In the genomic region with DNA sequence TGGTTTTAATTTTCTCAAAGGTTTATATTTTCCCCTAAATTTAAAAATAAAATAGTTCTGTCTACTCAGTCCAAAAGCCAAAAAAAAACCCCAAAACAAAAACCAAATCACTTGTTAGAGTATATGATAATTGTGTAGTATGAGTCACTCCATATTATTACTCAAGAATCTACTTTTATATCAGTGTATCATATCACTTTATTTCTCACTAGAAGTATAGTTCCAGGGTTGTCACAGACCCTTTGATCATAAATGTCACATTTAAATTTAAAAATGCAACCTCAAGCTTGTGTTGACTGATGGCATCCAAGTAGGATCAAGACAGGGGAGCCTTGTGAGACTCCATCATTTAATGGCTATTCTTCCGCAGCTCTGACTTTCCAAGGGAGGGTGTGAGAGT, we compare ENCODE assay signal across 14 cellular contexts.
DNase-seq lines count a peak whose midpoint lies in the region; ATAC-seq and TF ChIP-seq lines count a peak whose summit lies in the region.
"Had no signal": no experiment of that assay in that cellular context is flagged by ENCODE, and none has a peak within 500 bp of the region (broad histone marks: within the 10 kb centered on the region; RNA-seq: fewer than 3 reads in every experiment).

No MANE protein-coding gene starts in this region.

- H3K36me3 Mint-ChIP-seq in activated naive CD4-positive, alpha-beta T cell treated with anti-CD3 and anti-CD28 coated beads, Interleukin-2, amount 50 U/mL, for 72 hours = no peaks in the 10 kb centered on the region
- H3K36me3 Mint-ChIP-seq in activated naive CD4-positive, alpha-beta T cell treated with anti-CD3 and anti-CD28 coated beads, Interleukin-2, amount 10 ng/mL, durations not matched to agents 7 days and 5 days = no peaks in the 10 kb centered on the region
- H3K36me3 Mint-ChIP-seq: CD8-positive, alpha-beta memory T cell had no signal

- peaks cover 16% of the 10 kb centered on the region for H3K36me3 ChIP-seq in smooth muscle cell (ENCODE audit: low read depth)

- H3K4me1 Mint-ChIP-seq in activated naive CD4-positive, alpha-beta T cell treated with anti-CD3 and anti-CD28 coated beads, Interleukin-2, amount 10 ng/mL, durations not matched to agents 7 days and 5 days = peaks cover 11% of the 10 kb centered on the region
- H3K4me1 Mint-ChIP-seq: H9 had no signal

- WGBS in smooth muscle cell (ENCODE audit: low lambda C conversion rate) = 100% methylated on average over 1 of the region's 1 CpG

- H3K4me1 ChIP-seq in smooth muscle cell (ENCODE audit: low read depth) = no peaks in the 10 kb centered on the region
- H3K4me1 ChIP-seq: Caco-2 had no signal

- no peak overlapping the region for H3K4me3 Mint-ChIP-seq in activated naive CD4-positive, alpha-beta T cell treated with anti-CD3 and anti-CD28 coated beads, Interleukin-2, amount 10 ng/mL, durations not matched to agents 7 days and 5 days
- H3K4me3 Mint-ChIP-seq: CD8-positive, alpha-beta memory T cell; H9 had no signal

- no peaks in the 10 kb centered on the region for H3F3A ChIP-seq in smooth muscle cell (ENCODE audit: low read depth)

- no peak overlapping the region for H3K9ac ChIP-seq in smooth muscle cell (ENCODE audit: low read depth)

- no peaks in the 10 kb centered on the region for H3K79me2 ChIP-seq in smooth muscle cell (ENCODE audit: low read depth)

- CTCF ChIA-PET in activated naive CD4-positive, alpha-beta T cell treated with anti-CD3 and anti-CD28 coated beads, Interleukin-2, amount 10 ng/mL, durations not matched to agents 7 days and 5 days (lab: Charles Lee) = no interaction called here

- DNase-seq in activated CD4-positive, CD25-positive, alpha-beta regulatory T cell (lab: John Stamatoyannopoulos, UW) = no peak
- DNase-seq in activated naive CD4-positive, alpha-beta T cell treated with anti-CD3 and anti-CD28 coated beads, Interleukin-2, amount 50 U/mL, for 72 hours (ENCODE audit: low spot score in 2 of 2) = no peak
- no peak for DNase-seq in activated naive CD4-positive, alpha-beta T cell treated with anti-CD3 and anti-CD28 coated beads, Interleukin-2, amount 10 ng/mL, durations not matched to agents 7 days and 5 days
- no peak for DNase-seq in stimulated activated naive CD8-positive, alpha-beta T cell treated with anti-CD3 and anti-CD28 coated beads, Interleukin-15, Interleukin-2, amounts not matched to agents 100 U/mL and 50 U/mL, for 24 hours
- DNase-seq in smooth muscle cell (lab: John Stamatoyannopoulos, UW; ENCODE audit: unreplicated experiment) (no peak), NCI-H2196 treated with DMSO at 0.1 percent for 48 hours (lab: John Stamatoyannopoulos, UW; ENCODE audit: unreplicated experiment) (no peak)
- DNase-seq: Caco-2; CD8-positive, alpha-beta memory T cell; DND-41; GDM1; GOT3; H9 had no signal

- H3K4me3 ChIP-seq in smooth muscle cell = no peak overlapping the region

- no peaks in the 10 kb centered on the region for H3K9me3 Mint-ChIP-seq in activated naive CD4-positive, alpha-beta T cell treated with anti-CD3 and anti-CD28 coated beads, Interleukin-2, amount 50 U/mL, for 72 hours
- no peaks in the 10 kb centered on the region for H3K9me3 Mint-ChIP-seq in activated naive CD4-positive, alpha-beta T cell treated with anti-CD3 and anti-CD28 coated beads, Interleukin-2, amount 10 ng/mL, durations not matched to agents 7 days and 5 days
- H3K9me3 Mint-ChIP-seq: CD8-positive, alpha-beta memory T cell; H9 had no signal

- peaks cover 8% of the 10 kb centered on the region for H3K27me3 Mint-ChIP-seq in activated naive CD4-positive, alpha-beta T cell treated with anti-CD3 and anti-CD28 coated beads, Interleukin-2, amount 10 ng/mL, durations not matched to agents 7 days and 5 days

- H3K27ac Mint-ChIP-seq in activated naive CD4-positive, alpha-beta T cell treated with anti-CD3 and anti-CD28 coated beads, Interleukin-2, amount 50 U/mL, for 72 hours = no peak overlapping the region
- no peak overlapping the region for H3K27ac Mint-ChIP-seq in activated naive CD4-positive, alpha-beta T cell treated with anti-CD3 and anti-CD28 coated beads, Interleukin-2, amount 10 ng/mL, durations not matched to agents 7 days and 5 days
- H3K27ac Mint-ChIP-seq: CD8-positive, alpha-beta memory T cell; H9 had no signal

- no peaks in the 10 kb centered on the region for H3K9me3 ChIP-seq in smooth muscle cell (replicated peaks; ENCODE audit: low read depth)
- H3K9me3 ChIP-seq: Caco-2 had no signal

- peaks cover 10% of the 10 kb centered on the region for H4K20me1 ChIP-seq in smooth muscle cell (ENCODE audit: low read depth)

- no peak overlapping the region for H2AFZ ChIP-seq in smooth muscle cell (ENCODE audit: low read depth)

- ATAC-seq in activated CD4-positive, CD25-positive, alpha-beta regulatory T cell treated with anti-CD3 and anti-CD28 coated beads, Interleukin-2, amount 50 U/mL, for 24 hours = peak; percentile 71 to 87
- peak; percentile 44 to 93 for ATAC-seq in activated naive CD4-positive, alpha-beta T cell treated with anti-CD3 and anti-CD28 coated beads, Interleukin-2, amount 50 U/mL, for 72 hours
- ATAC-seq in stimulated activated naive CD8-positive, alpha-beta T cell treated with anti-CD3 and anti-CD28 coated beads, Interleukin-15, Interleukin-2, amounts not matched to agents 100 U/mL and 50 U/mL, for 24 hours = peak; percentile 43

- H3K4me2 ChIP-seq in smooth muscle cell = no peak overlapping the region

- no peak for TF ChIP-seq CTCF in smooth muscle cell (IDR thresholded peaks at IDR 0.05; ENCODE audit: borderline replicate concordance, insufficient read depth, poor library complexity, severe bottlenecking)

- H3K27ac ChIP-seq in smooth muscle cell (ENCODE audit: low read depth) = no peak overlapping the region
- H3K27ac ChIP-seq: 22Rv1 had no signal

- no peaks in the 10 kb centered on the region for H3K27me3 ChIP-seq in smooth muscle cell (ENCODE audit: low read depth)
